In genomic region chr4:1747603-1747967, GRCh38 we compare ENCODE assay signal across 1 cellular context.
A peak's percentile ranks its signal among the peaks of the same experiment; 100 is the strongest.
TF ChIP-seq lines count a peak whose summit lies in the region.

No MANE protein-coding gene starts in this region.

TF ChIP-seq in HepG2, 621 proteins besides CTCF, POLR2A, EP300 and RAD21 (continued from another document and continues in another):
- no peak for TF ChIP-seq ZBTB43 (CRISPR knock-in tag; conservative IDR thresholded peaks at IDR 0.05)
- no peak for TF ChIP-seq GABPA (IDR thresholded peaks at IDR 0.05; ENCODE audit: low read depth, low read length)
- TF ChIP-seq GABPA (CRISPR knock-in tag; IDR thresholded peaks at IDR 0.05; ENCODE audit: low read depth) = no peak
- 0 out of 4 replicates have a peak, but pooled peaks of 1 of the 2 experiments have one; percentile 12 for TF ChIP-seq NR2F1 (CRISPR knock-in tag; IDR thresholded peaks at IDR 0.05)
- 0 out of 2 replicates have a peak, but pooled peaks have one; percentile 40 for TF ChIP-seq ZNF33B (CRISPR knock-in tag; IDR thresholded peaks at IDR 0.05)
- TF ChIP-seq GATAD2A (CRISPR knock-in tag; IDR thresholded peaks at IDR 0.05) = no peak
- TF ChIP-seq SP5 (CRISPR knock-in tag; IDR thresholded peaks at IDR 0.05; ENCODE audit: borderline replicate concordance, low read depth) = no peak
- no peak for TF ChIP-seq HMG20B (CRISPR knock-in tag; conservative IDR thresholded peaks at IDR 0.05)
- no peak for TF ChIP-seq REXO4 (CRISPR knock-in tag; IDR thresholded peaks at IDR 0.05; ENCODE audit: borderline replicate concordance)
- TF ChIP-seq ARID2 (CRISPR knock-in tag; IDR thresholded peaks at IDR 0.05; ENCODE audit: borderline replicate concordance) = peak; percentile 42; the same call in 1 of the 2 replicates
- no peak for TF ChIP-seq ZNF350 (CRISPR knock-in tag; IDR thresholded peaks at IDR 0.05; ENCODE audit: borderline replicate concordance, low read depth)
- TF ChIP-seq, protein P1, sequence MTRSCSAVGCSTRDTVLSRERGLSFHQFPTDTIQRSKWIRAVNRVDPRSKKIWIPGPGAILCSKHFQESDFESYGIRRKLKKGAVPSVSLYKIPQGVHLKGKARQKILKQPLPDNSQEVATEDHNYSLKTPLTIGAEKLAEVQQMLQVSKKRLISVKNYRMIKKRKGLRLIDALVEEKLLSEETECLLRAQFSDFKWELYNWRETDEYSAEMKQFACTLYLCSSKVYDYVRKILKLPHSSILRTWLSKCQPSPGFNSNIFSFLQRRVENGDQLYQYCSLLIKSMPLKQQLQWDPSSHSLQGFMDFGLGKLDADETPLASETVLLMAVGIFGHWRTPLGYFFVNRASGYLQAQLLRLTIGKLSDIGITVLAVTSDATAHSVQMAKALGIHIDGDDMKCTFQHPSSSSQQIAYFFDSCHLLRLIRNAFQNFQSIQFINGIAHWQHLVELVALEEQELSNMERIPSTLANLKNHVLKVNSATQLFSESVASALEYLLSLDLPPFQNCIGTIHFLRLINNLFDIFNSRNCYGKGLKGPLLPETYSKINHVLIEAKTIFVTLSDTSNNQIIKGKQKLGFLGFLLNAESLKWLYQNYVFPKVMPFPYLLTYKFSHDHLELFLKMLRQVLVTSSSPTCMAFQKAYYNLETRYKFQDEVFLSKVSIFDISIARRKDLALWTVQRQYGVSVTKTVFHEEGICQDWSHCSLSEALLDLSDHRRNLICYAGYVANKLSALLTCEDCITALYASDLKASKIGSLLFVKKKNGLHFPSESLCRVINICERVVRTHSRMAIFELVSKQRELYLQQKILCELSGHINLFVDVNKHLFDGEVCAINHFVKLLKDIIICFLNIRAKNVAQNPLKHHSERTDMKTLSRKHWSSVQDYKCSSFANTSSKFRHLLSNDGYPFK (CRISPR knock-in tag; IDR thresholded peaks at IDR 0.05; ENCODE audit: borderline replicate concordance) = 0 out of 2 replicates have a peak, but pooled peaks have one; percentile 30
- no peak for TF ChIP-seq PBX3 (CRISPR knock-in tag; IDR thresholded peaks at IDR 0.05; ENCODE audit: borderline replicate concordance)
- no peak for TF ChIP-seq ETS1 (CRISPR knock-in tag; IDR thresholded peaks at IDR 0.05)
- TF ChIP-seq ZFP62 (CRISPR knock-in tag; IDR thresholded peaks at IDR 0.05) = no peak
- TF ChIP-seq, protein P2, sequence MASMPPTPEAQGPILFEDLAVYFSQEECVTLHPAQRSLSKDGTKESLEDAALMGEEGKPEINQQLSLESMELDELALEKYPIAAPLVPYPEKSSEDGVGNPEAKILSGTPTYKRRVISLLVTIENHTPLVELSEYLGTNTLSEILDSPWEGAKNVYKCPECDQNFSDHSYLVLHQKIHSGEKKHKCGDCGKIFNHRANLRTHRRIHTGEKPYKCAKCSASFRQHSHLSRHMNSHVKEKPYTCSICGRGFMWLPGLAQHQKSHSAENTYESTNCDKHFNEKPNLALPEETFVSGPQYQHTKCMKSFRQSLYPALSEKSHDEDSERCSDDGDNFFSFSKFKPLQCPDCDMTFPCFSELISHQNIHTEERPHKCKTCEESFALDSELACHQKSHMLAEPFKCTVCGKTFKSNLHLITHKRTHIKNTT (CRISPR knock-in tag; IDR thresholded peaks at IDR 0.05) = no peak
- TF ChIP-seq, protein P3, sequence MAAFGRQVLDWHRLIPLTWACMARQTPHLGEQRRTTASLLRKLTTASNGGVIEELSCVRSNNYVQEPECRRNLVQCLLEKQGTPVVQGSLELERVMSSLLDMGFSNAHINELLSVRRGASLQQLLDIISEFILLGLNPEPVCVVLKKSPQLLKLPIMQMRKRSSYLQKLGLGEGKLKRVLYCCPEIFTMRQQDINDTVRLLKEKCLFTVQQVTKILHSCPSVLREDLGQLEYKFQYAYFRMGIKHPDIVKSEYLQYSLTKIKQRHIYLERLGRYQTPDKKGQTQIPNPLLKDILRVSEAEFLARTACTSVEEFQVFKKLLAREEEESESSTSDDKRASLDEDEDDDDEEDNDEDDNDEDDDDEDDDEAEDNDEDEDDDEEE (CRISPR knock-in tag; IDR thresholded peaks at IDR 0.05) = no peak
- TF ChIP-seq ZBTB33 (CRISPR knock-in tag; IDR thresholded peaks at IDR 0.05) = peak; percentile 99
- TF ChIP-seq ZNF616 (CRISPR knock-in tag; IDR thresholded peaks at IDR 0.05; ENCODE audit: low read depth) = 0 out of 2 replicates have a peak, but pooled peaks have one; percentile 27
- no peak for TF ChIP-seq ZNF496 (CRISPR knock-in tag; IDR thresholded peaks at IDR 0.05; ENCODE audit: insufficient replicate concordance)
- TF ChIP-seq ZNF619 (CRISPR knock-in tag; IDR thresholded peaks at IDR 0.05) = no peak
- no peak for TF ChIP-seq ZNF251 (CRISPR knock-in tag; IDR thresholded peaks at IDR 0.05)
- no peak; the same call in 1 of the 2 replicates for TF ChIP-seq TARDBP (CRISPR knock-in tag; IDR thresholded peaks at IDR 0.05)
- TF ChIP-seq ERF (CRISPR knock-in tag; IDR thresholded peaks at IDR 0.05) = peak; percentile 1; the same call in 1 of the 2 replicates
- TF ChIP-seq RFX1 (IDR thresholded peaks at IDR 0.05) = no peak
- TF ChIP-seq MAFK (conservative IDR thresholded peaks at IDR 0.05 in 1 of 2, IDR thresholded peaks at IDR 0.05 in 1 of 2; ENCODE audit: low read length in 2 of 2) = no peak
- TF ChIP-seq ZMYM2 (CRISPR knock-in tag; IDR thresholded peaks at IDR 0.05) = no peak
- no peak for TF ChIP-seq ZNF331 (CRISPR knock-in tag; IDR thresholded peaks at IDR 0.05)
- no peak for TF ChIP-seq IRX3 (CRISPR knock-in tag; IDR thresholded peaks at IDR 0.05; ENCODE audit: borderline replicate concordance, low read depth)
- no peak for TF ChIP-seq ZNF503 (CRISPR knock-in tag; IDR thresholded peaks at IDR 0.05)
- no peak for TF ChIP-seq ZNF549 (CRISPR knock-in tag; IDR thresholded peaks at IDR 0.05)
- TF ChIP-seq FOXA3 (CRISPR knock-in tag; IDR thresholded peaks at IDR 0.05) = no peak
- no peak for TF ChIP-seq GFI1 (CRISPR knock-in tag; IDR thresholded peaks at IDR 0.05; ENCODE audit: borderline replicate concordance)
- TF ChIP-seq PRMT3 (CRISPR knock-in tag; IDR thresholded peaks at IDR 0.05; ENCODE audit: borderline replicate concordance, low read depth) = no peak
- TF ChIP-seq, protein P4, sequence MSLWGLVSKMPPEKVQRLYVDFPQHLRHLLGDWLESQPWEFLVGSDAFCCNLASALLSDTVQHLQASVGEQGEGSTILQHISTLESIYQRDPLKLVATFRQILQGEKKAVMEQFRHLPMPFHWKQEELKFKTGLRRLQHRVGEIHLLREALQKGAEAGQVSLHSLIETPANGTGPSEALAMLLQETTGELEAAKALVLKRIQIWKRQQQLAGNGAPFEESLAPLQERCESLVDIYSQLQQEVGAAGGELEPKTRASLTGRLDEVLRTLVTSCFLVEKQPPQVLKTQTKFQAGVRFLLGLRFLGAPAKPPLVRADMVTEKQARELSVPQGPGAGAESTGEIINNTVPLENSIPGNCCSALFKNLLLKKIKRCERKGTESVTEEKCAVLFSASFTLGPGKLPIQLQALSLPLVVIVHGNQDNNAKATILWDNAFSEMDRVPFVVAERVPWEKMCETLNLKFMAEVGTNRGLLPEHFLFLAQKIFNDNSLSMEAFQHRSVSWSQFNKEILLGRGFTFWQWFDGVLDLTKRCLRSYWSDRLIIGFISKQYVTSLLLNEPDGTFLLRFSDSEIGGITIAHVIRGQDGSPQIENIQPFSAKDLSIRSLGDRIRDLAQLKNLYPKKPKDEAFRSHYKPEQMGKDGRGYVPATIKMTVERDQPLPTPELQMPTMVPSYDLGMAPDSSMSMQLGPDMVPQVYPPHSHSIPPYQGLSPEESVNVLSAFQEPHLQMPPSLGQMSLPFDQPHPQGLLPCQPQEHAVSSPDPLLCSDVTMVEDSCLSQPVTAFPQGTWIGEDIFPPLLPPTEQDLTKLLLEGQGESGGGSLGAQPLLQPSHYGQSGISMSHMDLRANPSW (CRISPR knock-in tag; IDR thresholded peaks at IDR 0.05; ENCODE audit: borderline replicate concordance) = peak; percentile 16; the same call in 1 of the 2 replicates
- 0 out of 2 replicates have a peak, but pooled peaks have one; percentile 26 for TF ChIP-seq NR2F6 (IDR thresholded peaks at IDR 0.05)
- no peak for TF ChIP-seq NR2F6 (CRISPR knock-in tag; IDR thresholded peaks at IDR 0.05)
- TF ChIP-seq SMARCC2 (IDR thresholded peaks at IDR 0.05) = no peak
- no peak for TF ChIP-seq ZSCAN20 (CRISPR knock-in tag; IDR thresholded peaks at IDR 0.05; ENCODE audit: borderline replicate concordance)
- peak; percentile 100 for TF ChIP-seq ZNF264 (CRISPR knock-in tag; IDR thresholded peaks at IDR 0.05)
- no peak for TF ChIP-seq MBNL3 (CRISPR knock-in tag; conservative IDR thresholded peaks at IDR 0.05)
- TF ChIP-seq ZNF512B (CRISPR knock-in tag; IDR thresholded peaks at IDR 0.05; ENCODE audit: borderline replicate concordance) = no peak
- TF ChIP-seq RELA (CRISPR knock-in tag; IDR thresholded peaks at IDR 0.05) = no peak
- TF ChIP-seq, protein P5, sequence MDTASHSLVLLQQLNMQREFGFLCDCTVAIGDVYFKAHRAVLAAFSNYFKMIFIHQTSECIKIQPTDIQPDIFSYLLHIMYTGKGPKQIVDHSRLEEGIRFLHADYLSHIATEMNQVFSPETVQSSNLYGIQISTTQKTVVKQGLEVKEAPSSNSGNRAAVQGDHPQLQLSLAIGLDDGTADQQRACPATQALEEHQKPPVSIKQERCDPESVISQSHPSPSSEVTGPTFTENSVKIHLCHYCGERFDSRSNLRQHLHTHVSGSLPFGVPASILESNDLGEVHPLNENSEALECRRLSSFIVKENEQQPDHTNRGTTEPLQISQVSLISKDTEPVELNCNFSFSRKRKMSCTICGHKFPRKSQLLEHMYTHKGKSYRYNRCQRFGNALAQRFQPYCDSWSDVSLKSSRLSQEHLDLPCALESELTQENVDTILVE (CRISPR knock-in tag; IDR thresholded peaks at IDR 0.05) = no peak
- no peak for TF ChIP-seq ZNF724P (CRISPR knock-in tag; IDR thresholded peaks at IDR 0.05; ENCODE audit: borderline replicate concordance)
